ENCODE assay signal across 26 cellular contexts in genomic region chr7:761631-762030, GRCh38. TPM values are rescaled to one million over a fixed set of nuclear protein-coding genes. Genes with fewer than 3 reads are reported as not detected.
A peak's percentile ranks its signal among the peaks of the same experiment; 100 is the strongest.
DNase-seq lines count a peak whose midpoint lies in the region; ATAC-seq, FAIRE-seq and TF ChIP-seq lines count a peak whose summit lies in the region.
"Had no signal": no experiment of that assay in that cellular context is flagged by ENCODE, and none has a peak within 500 bp of the region (broad histone marks: within the 10 kb centered on the region; RNA-seq: fewer than 3 reads in every experiment).

No MANE protein-coding gene starts in this region.

- no peak overlapping the region for H3K4me3 ChIP-seq in astrocyte (ENCODE audit: insufficient read depth, low read depth, low read length)
- no peak overlapping the region for H3K4me3 ChIP-seq in mesendoderm (ENCODE audit: low read length)
- H3K4me3 ChIP-seq: BLaER1, GM12878 had no signal

- peak; percentile 40 for FAIRE-seq in HTR-8/SVneo (lab: Jason Lieb, UNC)
- FAIRE-seq in astrocyte (lab: Jason Lieb, UNC): no peak
- FAIRE-seq: A204.1, GM12878, GM12892, GM18507 had no signal

- H3K4me2 ChIP-seq in astrocyte (ENCODE audit: low read length) (no peak overlapping the region), mesendoderm (ENCODE audit: low read length) (no peak overlapping the region)
- H3K4me2 ChIP-seq: BLaER1 had no signal

- H3K36me3 ChIP-seq in astrocyte (ENCODE audit: insufficient read depth, low read length) (peaks cover 20% of the 10 kb centered on the region), mesendoderm (ENCODE audit: control insufficient read depth, insufficient read depth, low read length) (peaks cover 13% of the 10 kb centered on the region)

- H3K4ac ChIP-seq in mesendoderm (ENCODE audit: low read depth, low read length): no peak overlapping the region

- WGBS in mesendoderm (ENCODE audit: extremely low coverage, insufficient coverage, low lambda C conversion rate): no CpG with 5 or more reads among the region's 11 CpGs

- H3K79me2 ChIP-seq in astrocyte (ENCODE audit: insufficient read depth, low read length): no peaks in the 10 kb centered on the region
- no peaks in the 10 kb centered on the region for H3K79me2 ChIP-seq in mesendoderm (ENCODE audit: control insufficient read depth, insufficient read depth, low read length)

- H4K8ac ChIP-seq in mesendoderm (ENCODE audit: low read depth, low read length): no peak overlapping the region

- no peaks in the 10 kb centered on the region for H3K27me3 Mint-ChIP-seq in astrocyte (ENCODE audit: low read depth, unreplicated experiment)
- H3K27me3 Mint-ChIP-seq: CD4-positive, alpha-beta memory T cell; CD4-positive, CD25-positive, alpha-beta regulatory T cell; CD8-positive, alpha-beta memory T cell had no signal

- no peak overlapping the region for H4K5ac ChIP-seq in mesendoderm (ENCODE audit: low read length)

- H3K27me3 ChIP-seq in astrocyte (ENCODE audit: insufficient read depth, low read length): no peaks in the 10 kb centered on the region
- no peaks in the 10 kb centered on the region for H3K27me3 ChIP-seq in mesendoderm (ENCODE audit: insufficient read depth, low read length, poor library complexity)
- H3K27me3 ChIP-seq: BE2C, BLaER1 had no signal

- no peak overlapping the region for H2BK120ac ChIP-seq in mesendoderm (ENCODE audit: low read depth, low read length)

- no peak for ATAC-seq in HG03520 (IDR thresholded peaks at IDR 0.05; ENCODE audit: unreplicated experiment)
- ATAC-seq: GM12878 had no signal

- H3K23ac ChIP-seq in mesendoderm (ENCODE audit: low read length): no peak overlapping the region

- no peaks in the 10 kb centered on the region for H4K20me1 ChIP-seq in astrocyte (ENCODE audit: insufficient read depth, low read length)

- H3K79me1 ChIP-seq in mesendoderm (ENCODE audit: low read length): no peaks in the 10 kb centered on the region

- H2BK15ac ChIP-seq in mesendoderm (replicated peaks; ENCODE audit: low read depth): no peak overlapping the region

- H3K4me1 ChIP-seq in astrocyte (ENCODE audit: insufficient read depth, low read length) (no peaks in the 10 kb centered on the region), mesendoderm (ENCODE audit: control insufficient read depth, low read depth, low read length) (no peaks in the 10 kb centered on the region)
- H3K4me1 ChIP-seq: BE2C had no signal

- no peaks in the 10 kb centered on the region for H3K4me1 Mint-ChIP-seq in astrocyte (ENCODE audit: low read depth, unreplicated experiment)
- H3K4me1 Mint-ChIP-seq: CD14-positive monocyte; CD4-positive, alpha-beta memory T cell; CD4-positive, CD25-positive, alpha-beta regulatory T cell; CD8-positive, alpha-beta memory T cell had no signal

- no peak overlapping the region for H2AFZ ChIP-seq in astrocyte (ENCODE audit: low read depth, low read length)

- H3K9ac ChIP-seq in astrocyte (ENCODE audit: low read length) (no peak overlapping the region), mesendoderm (ENCODE audit: low read length) (no peak overlapping the region)
- H3K9ac ChIP-seq: BLaER1 had no signal

- DNase-seq in HTR-8/SVneo (ENCODE audit: insufficient read length, low spot score) (no peak), astrocyte (ENCODE audit: low read depth) (no peak), mesendoderm (no peak), OCI-M1 (lab: John Stamatoyannopoulos, UW) (no peak)
- DNase-seq: 8988T; ACHN; BE2C; C1 segment of cervical spinal cord; CD4-positive, alpha-beta memory T cell; CD4-positive, CD25-positive, alpha-beta regulatory T cell; COR-L47; DMS 273 treated with DMSO at 0.1 percent for 48 hours; DMS153; DMS53; DMS79; DND-41; EL; GDM1 had no signal

- H3K9me3 Mint-ChIP-seq in astrocyte (ENCODE audit: unreplicated experiment): no peaks in the 10 kb centered on the region
- H3K9me3 Mint-ChIP-seq: CD14-positive monocyte; CD4-positive, alpha-beta memory T cell; CD4-positive, CD25-positive, alpha-beta regulatory T cell; CD8-positive, alpha-beta memory T cell had no signal

- H3K9me3 ChIP-seq in astrocyte (ENCODE audit: insufficient read depth, low read depth, low read length): peaks cover 4% of the 10 kb centered on the region
- H3K9me3 ChIP-seq: BE2C had no signal

- no peak overlapping the region for H3K27ac Mint-ChIP-seq in astrocyte (ENCODE audit: unreplicated experiment)
- H3K27ac Mint-ChIP-seq: CD8-positive, alpha-beta memory T cell had no signal

- no peak overlapping the region for H3K27ac ChIP-seq in astrocyte (ENCODE audit: low read depth, low read length)
- no peak overlapping the region for H3K27ac ChIP-seq in mesendoderm (ENCODE audit: low read depth, low read length)
- H3K27ac ChIP-seq: BLaER1 had no signal

- peak overlapping the region; percentile 11 for H3K4me3 Mint-ChIP-seq in astrocyte (ENCODE audit: unreplicated experiment)
- H3K4me3 Mint-ChIP-seq: CD14-positive monocyte; CD4-positive, alpha-beta memory T cell; CD4-positive, CD25-positive, alpha-beta regulatory T cell; CD8-positive, alpha-beta memory T cell had no signal

- TF ChIP-seq CTCF in astrocyte (IDR thresholded peaks at IDR 0.05; ENCODE audit: insufficient read depth, low read depth, low read length): no peak

- peak overlapping the region; percentile 25 for H3K56ac ChIP-seq in mesendoderm (ENCODE audit: low read length)

- no peak overlapping the region for H3K18ac ChIP-seq in mesendoderm (ENCODE audit: low read length)

- no peak overlapping the region for H2AK5ac ChIP-seq in mesendoderm (ENCODE audit: low read length)

- H2BK5ac ChIP-seq in mesendoderm (ENCODE audit: low read length): no peak overlapping the region

- peaks cover 29% of the 10 kb centered on the region for H3K36me3 Mint-ChIP-seq in astrocyte (ENCODE audit: low read depth, unreplicated experiment)

RNA-seq across cellular contexts. Expression of gene PRKAR1B, which starts 34.5 kb away (rescaled TPM):
- total RNA-seq in astrocyte: 14.7 and 14.8 TPM in 2 replicates
- 25.9 TPM for polyA plus RNA-seq in mesendoderm (2013, experiment 1 of 2)
- polyA plus RNA-seq in mesendoderm (2013, experiment 2 of 2): 26.8 TPM

RNA-seq across cellular contexts. Expression of gene DNAAF5, which starts 35.1 kb away (rescaled TPM):
- total RNA-seq in astrocyte: 24.5 and 25.9 TPM in 2 replicates
- 35.5 TPM for polyA plus RNA-seq in mesendoderm (2013, experiment 1 of 2)
- polyA plus RNA-seq in mesendoderm (2013, experiment 2 of 2): 35.9 TPM
